9 cellular contexts compared by ENCODE assay signal in the genomic region with DNA sequence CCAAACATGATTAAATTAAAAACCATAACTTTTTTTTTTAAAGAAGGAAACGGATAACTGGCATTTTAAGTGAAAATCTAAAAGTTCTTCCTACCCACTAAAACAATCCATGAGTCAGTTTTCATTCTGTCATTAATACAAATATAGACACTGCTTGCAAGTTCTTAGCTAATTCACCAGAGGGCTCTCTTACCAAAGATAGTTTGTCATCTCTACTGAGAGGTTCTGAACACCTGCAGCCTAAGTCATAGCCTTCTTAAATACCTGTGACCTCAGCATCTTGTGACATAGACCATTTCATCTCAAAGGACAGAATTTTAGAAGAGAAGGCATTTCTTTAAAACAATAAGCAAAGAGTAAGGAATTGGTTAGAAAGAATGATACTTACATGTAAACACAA.
DNase-seq lines count a peak whose midpoint lies in the region; ATAC-seq and TF ChIP-seq lines count a peak whose summit lies in the region.
"Had no signal": no experiment of that assay in that cellular context is flagged by ENCODE, and none has a peak within 500 bp of the region (broad histone marks: within the 10 kb centered on the region; RNA-seq: fewer than 3 reads in every experiment).

No MANE protein-coding gene starts in this region.

- no peaks in the 10 kb centered on the region for H3K4me1 ChIP-seq in psoas muscle
- no peaks in the 10 kb centered on the region for H3K4me1 ChIP-seq in tibial artery

- H3K4me3 ChIP-seq in choroid plexus epithelial cell (ENCODE audit: low read depth, low read length) = no peak overlapping the region
- no peak overlapping the region for H3K4me3 ChIP-seq in psoas muscle
- no peak overlapping the region for H3K4me3 ChIP-seq in tibial artery
- H3K4me3 ChIP-seq: skin epidermis had no signal

- DNase-seq in NCI-H2029 (lab: John Stamatoyannopoulos, UW) = peak; percentile 5
- no peak for DNase-seq in NCI-H2029 treated with DMSO at 0.1 percent for 48 hours (lab: John Stamatoyannopoulos, UW)
- DNase-seq in NCI-H2171 (lab: John Stamatoyannopoulos, UW) = peak; percentile 2
- DNase-seq in choroid plexus epithelial cell (ENCODE audit: low read depth) = peak; percentile 48
- DNase-seq in psoas muscle = no peak
- DNase-seq in stimulated activated CD4-positive, alpha-beta T cell treated with anti-CD3 and anti-CD28 coated beads, Interleukin-4, amount 100 ng/mL, for 24 hours = no peak
- no peak for DNase-seq in tibial artery
- no peak for DNase-seq in stimulated activated CD4-positive, alpha-beta T cell treated with anti-CD3 and anti-CD28 coated beads, Interleukin-2, amount 100 ng/mL, for 48 hours

- intact Hi-C loops in psoas muscle (cut with DNase I) = no loop called here
- intact Hi-C loops in tibial artery (cut with DNase I; ENCODE audit: low total_unique reads) = no loop called here

- TF ChIP-seq CTCF in choroid plexus epithelial cell (conservative IDR thresholded peaks at IDR 0.05; ENCODE audit: low read depth, low read length) (peak; percentile 46), psoas muscle (IDR thresholded peaks at IDR 0.05) (peak; percentile 21), tibial artery (IDR thresholded peaks at IDR 0.05) (peak in 1 of 2 experiments; percentile 4)

- ATAC-seq in psoas muscle = peak; percentile 73 to 79 (median 78)

- H3K27me3 ChIP-seq in psoas muscle (ENCODE audit: insufficient read depth in 3 of 3, low read length in 2 of 3) (peaks cover 0 to 2% (median 0%) of the 10 kb centered on the region in 3 donors), tibial artery (no peaks in the 10 kb centered on the region)

- H3K9me3 ChIP-seq in psoas muscle = no peaks in the 10 kb centered on the region
- H3K9me3 ChIP-seq in tibial artery = no peaks in the 10 kb centered on the region

- no peak overlapping the region for H3K27ac ChIP-seq in psoas muscle
- no peak overlapping the region for H3K27ac ChIP-seq in tibial artery
- H3K27ac ChIP-seq: skin epidermis had no signal

- H3K36me3 ChIP-seq in psoas muscle (ENCODE audit: insufficient read depth in 1 of 2, low read depth in 1 of 2) (no peaks in the 10 kb centered on the region), tibial artery (no peaks in the 10 kb centered on the region)

- WGBS in psoas muscle, 3 donors = 48 to 71% (median 57%) methylated on average over 1 of the region's 1 CpG

Comparison
In these comparisons a context has a peak if more than half of its experiments do, and no peak if none do; other contexts are left out.
1. DNase-seq: peak in NCI-H2029 (single experiment), NCI-H2171 (single experiment) and choroid plexus epithelial cell (single experiment); none in NCI-H2029 treated with DMSO at 0.1 percent for 48 hours (single experiment), psoas muscle (0 of 2), stimulated activated CD4-positive, alpha-beta T cell treated with anti-CD3 and anti-CD28 coated beads, Interleukin-4, amount 100 ng/mL, for 24 hours (single experiment), tibial artery (0 of 2) and stimulated activated CD4-positive, alpha-beta T cell treated with anti-CD3 and anti-CD28 coated beads, Interleukin-2, amount 100 ng/mL, for 48 hours (0 of 2).